ENCODE assay signal across 8 cellular contexts in genomic region chr18:33839452-33840225, GRCh38.
DNase-seq lines count a peak whose midpoint lies in the region; ATAC-seq and TF ChIP-seq lines count a peak whose summit lies in the region.

No MANE protein-coding gene starts in this region.

- no peaks in the 10 kb centered on the region for H3K36me3 ChIP-seq in heart right ventricle

- ATAC-seq in heart right ventricle (no peak), Right ventricle myocardium inferior (no peak), HG03378 (IDR thresholded peaks at IDR 0.05; ENCODE audit: unreplicated experiment) (peak; percentile 66)

- no peak overlapping the region for H3K4me3 Mint-ChIP-seq in chondrocyte (ENCODE audit: unreplicated experiment)
- H3K4me3 Mint-ChIP-seq in mesothelial cell of epicardium, result no peak overlapping the region
- H3K4me3 Mint-ChIP-seq in activated CD4-positive, alpha-beta memory T cell treated with anti-CD3 and anti-CD28 coated beads, Interleukin-2, amount 10 ng/mL, durations not matched to agents 7 days and 5 days, result no peak overlapping the region

- peaks cover 0 to 7% (median 0%) of the 10 kb centered on the region in 7 donors for H3K27me3 ChIP-seq in heart right ventricle

- H3K36me3 Mint-ChIP-seq in chondrocyte (ENCODE audit: low read depth) (no peaks in the 10 kb centered on the region), mesothelial cell of epicardium (no peaks in the 10 kb centered on the region)
- H3K36me3 Mint-ChIP-seq in activated CD4-positive, alpha-beta memory T cell treated with anti-CD3 and anti-CD28 coated beads, Interleukin-2, amount 10 ng/mL, durations not matched to agents 7 days and 5 days (ENCODE audit: low read depth), result no peaks in the 10 kb centered on the region

- peaks cover 0 to 5% (median 0%) of the 10 kb centered on the region in 9 donors for H3K4me1 ChIP-seq in heart right ventricle

- H3K4me1 Mint-ChIP-seq in chondrocyte (ENCODE audit: low read depth) (peaks cover 6% of the 10 kb centered on the region), mesothelial cell of epicardium (peaks cover 22% of the 10 kb centered on the region)
- no peaks in the 10 kb centered on the region for H3K4me1 Mint-ChIP-seq in activated CD4-positive, alpha-beta memory T cell treated with anti-CD3 and anti-CD28 coated beads, Interleukin-2, amount 10 ng/mL, durations not matched to agents 7 days and 5 days

- CTCF ChIA-PET in activated CD4-positive, alpha-beta memory T cell treated with anti-CD3 and anti-CD28 coated beads, Interleukin-2, amount 10 ng/mL, durations not matched to agents 7 days and 5 days (lab: Charles Lee), result no interaction called here

- no peaks in the 10 kb centered on the region for H3K9me3 ChIP-seq in heart right ventricle

- POLR2A ChIA-PET in activated CD4-positive, alpha-beta memory T cell treated with anti-CD3 and anti-CD28 coated beads, Interleukin-2, amount 10 ng/mL, durations not matched to agents 7 days and 5 days (lab: Charles Lee), result no interaction called here

- peak in 8 of 9 donors; percentile 15 to 71 (median 59) for TF ChIP-seq CTCF in heart right ventricle (IDR thresholded peaks at IDR 0.05)
- TF ChIP-seq CTCF in chondrocyte (IDR thresholded peaks at IDR 0.05), result peak; percentile 98
- TF ChIP-seq CTCF in mesothelial cell of epicardium (IDR thresholded peaks at IDR 0.05; ENCODE audit: unreplicated experiment), result peak; percentile 78

- H3K27ac Mint-ChIP-seq in chondrocyte (ENCODE audit: unreplicated experiment), result no peak overlapping the region
- H3K27ac Mint-ChIP-seq in mesothelial cell of epicardium, result no peak overlapping the region
- no peak overlapping the region for H3K27ac Mint-ChIP-seq in activated CD4-positive, alpha-beta memory T cell treated with anti-CD3 and anti-CD28 coated beads, Interleukin-2, amount 10 ng/mL, durations not matched to agents 7 days and 5 days

- DNase-seq in heart right ventricle, result no peak
- DNase-seq in Right ventricle myocardium inferior (ENCODE audit: missing footprints), result no peak
- peak; percentile 17 for DNase-seq in NCI-H524 treated with DMSO at 0.1 percent for 48 hours (lab: John Stamatoyannopoulos, UW)
- DNase-seq in chondrocyte (ENCODE audit: low spot score), result no peak
- no peak for DNase-seq in mesothelial cell of epicardium (ENCODE audit: low spot score in 2 of 2, unreplicated experiment in 2 of 2)
- no peak for DNase-seq in activated CD4-positive, alpha-beta memory T cell treated with anti-CD3 and anti-CD28 coated beads, Interleukin-2, amount 10 ng/mL, durations not matched to agents 7 days and 5 days
- no peak for DNase-seq in activated CD4-positive, alpha-beta T cell treated with anti-CD3 and anti-CD28 coated beads, Interleukin-2, amount 50 U/mL, for 48 hours

- intact Hi-C loops in heart right ventricle (cut with DNase I), result loop anchor here in 1 of 10 donors (10.0 kb wide), 1 partner anchor 55 kb away; no protein-coding TSS in a partner anchor
- intact Hi-C loops in Right ventricle myocardium inferior (cut with DNase I), result loop anchor here (10.0 kb wide), 1 partner anchor 485 kb away; no protein-coding TSS in a partner anchor

- no peak overlapping the region for H3K27ac ChIP-seq in heart right ventricle

- WGBS in heart right ventricle, 2 donors, result 8 to 9% methylated on average over 6 of the region's 6 CpGs

- H3K4me3 ChIP-seq in heart right ventricle, result peak overlapping the region in 1 of 10 donors; percentile 29

- no peaks in the 10 kb centered on the region for H3K9me3 Mint-ChIP-seq in chondrocyte (ENCODE audit: low read depth)
- H3K9me3 Mint-ChIP-seq in mesothelial cell of epicardium, result no peaks in the 10 kb centered on the region
- no peaks in the 10 kb centered on the region for H3K9me3 Mint-ChIP-seq in activated CD4-positive, alpha-beta memory T cell treated with anti-CD3 and anti-CD28 coated beads, Interleukin-2, amount 10 ng/mL, durations not matched to agents 7 days and 5 days

- peaks cover 3% of the 10 kb centered on the region for H3K27me3 Mint-ChIP-seq in chondrocyte (ENCODE audit: low read depth)
- H3K27me3 Mint-ChIP-seq in mesothelial cell of epicardium (ENCODE audit: low read depth), result no peaks in the 10 kb centered on the region
- H3K27me3 Mint-ChIP-seq in activated CD4-positive, alpha-beta memory T cell treated with anti-CD3 and anti-CD28 coated beads, Interleukin-2, amount 10 ng/mL, durations not matched to agents 7 days and 5 days, result no peaks in the 10 kb centered on the region
